Comparison of ENCODE assay signal across 17 cellular contexts in the genomic region with DNA sequence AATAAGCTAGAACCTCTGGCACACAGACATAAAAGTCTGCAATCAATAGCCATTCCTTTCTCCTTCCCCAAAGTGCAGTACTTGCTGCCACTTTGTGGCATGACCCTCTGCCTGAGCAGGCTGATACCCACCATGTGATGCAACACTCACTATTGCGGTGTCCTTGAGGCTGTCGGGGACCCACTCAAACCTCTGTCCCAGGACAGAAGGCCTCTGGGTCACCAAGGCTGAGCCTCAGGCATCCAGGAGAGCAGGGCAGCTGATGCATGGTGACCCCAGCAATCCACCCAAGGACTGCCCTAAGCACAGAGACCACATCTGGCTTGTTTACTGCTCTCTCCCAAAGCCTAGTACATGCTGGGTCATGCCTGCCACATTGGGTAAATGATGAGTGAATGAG.
DNase-seq lines count a peak whose midpoint lies in the region; ATAC-seq and TF ChIP-seq lines count a peak whose summit lies in the region.
"Had no signal": no experiment of that assay in that cellular context is flagged by ENCODE, and none has a peak within 500 bp of the region (broad histone marks: within the 10 kb centered on the region; RNA-seq: fewer than 3 reads in every experiment).

No MANE protein-coding gene starts in this region.

- peak overlapping the region; percentile 52 for H3K27ac ChIP-seq in cardiac muscle cell
- H3K27ac ChIP-seq in lung (ENCODE audit: low read depth in 1 of 2, low read length in 1 of 2) = no peak overlapping the region
- no peak overlapping the region for H3K27ac ChIP-seq in spleen
- H3K27ac ChIP-seq: A549; BLaER1 treated with 17β-estradiol and CSF1 and Interleukin-3, amounts not matched to agents 10 nM and 100 nM had no signal

- ATAC-seq in Right ventricle myocardium inferior (no peak), lung (ENCODE audit: insufficient read depth, low FRiP score) (no peak), GM18858 (IDR thresholded peaks at IDR 0.05; ENCODE audit: unreplicated experiment) (no peak)
- ATAC-seq: A549 had no signal

- no peak overlapping the region for H3K4me3 Mint-ChIP-seq in type B pancreatic cell
- H3K4me3 Mint-ChIP-seq: CD8-positive, alpha-beta memory T cell had no signal

- H3K4me3 ChIP-seq in cardiac muscle cell (no peak overlapping the region), adipocyte (ENCODE audit: low read length) (no peak overlapping the region), lung (no peak overlapping the region), spleen (no peak overlapping the region)
- H3K4me3 ChIP-seq: A549; BLaER1 treated with 17β-estradiol and CSF1 and Interleukin-3, amounts not matched to agents 10 nM and 100 nM; HAP-1 had no signal

- intact Hi-C loops in Right ventricle myocardium inferior (cut with DNase I) = no loop called here
- intact Hi-C loops in spleen (cut with DNase I; ENCODE audit: low total_unique reads) = no loop called here

- H3K27ac Mint-ChIP-seq in type B pancreatic cell = no peak overlapping the region
- H3K27ac Mint-ChIP-seq: CD8-positive, alpha-beta memory T cell had no signal

- H3K4me1 Mint-ChIP-seq in type B pancreatic cell (ENCODE audit: unreplicated experiment) = peaks cover 23% of the 10 kb centered on the region

- H3K27me3 Mint-ChIP-seq in type B pancreatic cell = no peaks in the 10 kb centered on the region

- no peak for DNase-seq in cardiac muscle cell (ENCODE audit: low read depth in 1 of 2, low spot score in 1 of 2)
- DNase-seq in Right ventricle myocardium inferior (ENCODE audit: missing footprints) = no peak
- DNase-seq in adipocyte (ENCODE audit: low read depth) = peak; percentile 19
- peak; percentile 13 for DNase-seq in lung (ENCODE audit: low spot score)
- peak; percentile 22 for DNase-seq in type B pancreatic cell (ENCODE audit: extremely low spot score, unreplicated experiment)
- no peak for DNase-seq in Kasumi-1 (lab: John Stamatoyannopoulos, UW)
- no peak for DNase-seq in spleen
- DNase-seq: CD8-positive, alpha-beta memory T cell; DMS79 treated with DMSO at 0.1 percent for 48 hours; NCI-H1048; NCI-H146; NCI-H510A treated with DMSO at 0.1 percent for 48 hours; NCI-H82 had no signal

- H3K4me1 ChIP-seq in cardiac muscle cell (ENCODE audit: low read depth) (peaks cover 53% of the 10 kb centered on the region), adipocyte (ENCODE audit: control insufficient read depth, insufficient read depth, low read length) (peaks cover 15% of the 10 kb centered on the region), lung (ENCODE audit: control insufficient read depth in 2 of 2, insufficient read depth in 2 of 2, low read length in 2 of 2) (peaks cover 2 to 8% of the 10 kb centered on the region in 2 donors), spleen (no peaks in the 10 kb centered on the region)
- H3K4me1 ChIP-seq: HAP-1 had no signal

- H3K9me3 ChIP-seq in cardiac muscle cell (ENCODE audit: low read depth) = no peaks in the 10 kb centered on the region
- H3K9me3 ChIP-seq in adipocyte (ENCODE audit: control insufficient read depth, low read length) = no peaks in the 10 kb centered on the region
- peaks cover 0 to 4% of the 10 kb centered on the region in 2 donors for H3K9me3 ChIP-seq in lung (ENCODE audit: control insufficient read depth in 2 of 2, insufficient read depth in 1 of 2, low read length in 1 of 2)
- H3K9me3 ChIP-seq in spleen = peaks cover 0 to 9% (median 3%) of the 10 kb centered on the region in 8 donors
- H3K9me3 ChIP-seq: A549, HAP-1 had no signal

- no peak for TF ChIP-seq POLR2A in spleen (IDR thresholded peaks at IDR 0.05)

- WGBS in lung, 2 donors = 92 to 93% methylated on average over 2 of the region's 2 CpGs
- 64 to 95% (median 90%) methylated on average over 2 of the region's 2 CpGs for WGBS in spleen, 5 donors

- H3K9ac ChIP-seq in adipocyte (ENCODE audit: low read length) = no peak overlapping the region
- H3K9ac ChIP-seq: BLaER1 treated with 17β-estradiol and CSF1 and Interleukin-3, amounts not matched to agents 10 nM and 100 nM had no signal

- H3K36me3 ChIP-seq in cardiac muscle cell = no peaks in the 10 kb centered on the region
- no peaks in the 10 kb centered on the region for H3K36me3 ChIP-seq in adipocyte (ENCODE audit: control insufficient read depth, insufficient read depth, low read length, severe bottlenecking)
- no peaks in the 10 kb centered on the region for H3K36me3 ChIP-seq in lung (ENCODE audit: control insufficient read depth in 2 of 2, insufficient read depth in 2 of 2, low read length in 2 of 2)
- no peaks in the 10 kb centered on the region for H3K36me3 ChIP-seq in spleen
- H3K36me3 ChIP-seq: BLaER1 treated with 17β-estradiol and CSF1 and Interleukin-3, amounts not matched to agents 10 nM and 100 nM; HAP-1 had no signal

- H3K27me3 ChIP-seq in cardiac muscle cell (no peaks in the 10 kb centered on the region), adipocyte (replicated peaks; ENCODE audit: control insufficient read depth, insufficient read depth, low read length) (no peaks in the 10 kb centered on the region), lung (ENCODE audit: control insufficient read depth, insufficient read depth) (no peaks in the 10 kb centered on the region), spleen (replicated peaks in 1 of 7) (no peaks in the 10 kb centered on the region)
- H3K27me3 ChIP-seq: BLaER1 treated with 17β-estradiol and CSF1 and Interleukin-3, amounts not matched to agents 10 nM and 100 nM had no signal

- no peak for TF ChIP-seq CTCF in cardiac muscle cell (IDR thresholded peaks at IDR 0.05; ENCODE audit: low read depth, low read length)
- TF ChIP-seq CTCF in lung (IDR thresholded peaks at IDR 0.05; ENCODE audit: control extremely low read depth, extremely low read depth) = no peak
- TF ChIP-seq CTCF in type B pancreatic cell (conservative IDR thresholded peaks at IDR 0.05) = no peak
- TF ChIP-seq CTCF in spleen (IDR thresholded peaks at IDR 0.05 in 8 of 11, conservative IDR thresholded peaks at IDR 0.05 in 3 of 11) = no peak

- H3K9me3 Mint-ChIP-seq in type B pancreatic cell = no peaks in the 10 kb centered on the region

- peaks cover 5% of the 10 kb centered on the region for H3K36me3 Mint-ChIP-seq in type B pancreatic cell

Comparison
In these comparisons a context has a peak if more than half of its experiments do, and no peak if none do; other contexts are left out.
1. DNase-seq: peak in adipocyte (single experiment), lung (single experiment) and type B pancreatic cell (single experiment); none in cardiac muscle cell (0 of 2), Right ventricle myocardium inferior (single experiment), Kasumi-1 (0 of 2) and spleen (single experiment).